15 cellular contexts compared by ENCODE assay signal in the genomic region with DNA sequence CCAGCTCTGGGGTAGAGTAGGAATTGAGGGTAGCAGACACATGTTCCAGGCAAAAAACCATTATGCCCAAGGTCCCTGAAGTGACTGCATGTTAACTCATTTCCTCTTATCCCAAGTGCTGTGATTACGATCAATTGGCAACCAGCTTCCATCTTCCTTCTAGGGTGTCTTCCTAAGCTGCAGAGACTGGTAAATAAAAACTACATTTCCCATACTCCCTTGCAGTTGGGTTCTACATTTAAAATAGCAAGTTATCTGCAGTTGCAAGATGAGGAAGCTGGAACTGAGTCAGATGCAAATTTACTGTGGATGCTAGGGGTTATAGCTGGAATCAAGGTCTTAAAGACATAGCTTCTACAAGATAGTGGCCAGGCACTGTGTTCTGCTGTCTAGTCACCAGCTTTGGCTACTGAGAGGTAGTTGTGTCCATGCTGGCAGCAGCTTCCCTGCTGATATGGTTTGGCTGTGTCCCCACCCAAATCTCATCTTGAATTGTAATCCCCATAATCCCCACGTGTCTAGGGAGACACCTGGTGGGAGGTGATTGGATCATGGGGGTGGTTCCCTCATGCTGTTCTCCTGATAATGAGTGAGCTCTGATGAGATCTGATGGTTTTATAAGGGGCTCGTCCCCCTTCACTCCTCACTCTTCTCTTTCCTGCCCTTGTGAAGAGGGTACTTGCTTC. TPM values are rescaled to one million over a fixed set of nuclear protein-coding genes. Genes with fewer than 3 reads are reported as not detected.
DNase-seq lines count a peak whose midpoint lies in the region; ATAC-seq and TF ChIP-seq lines count a peak whose summit lies in the region.
"Had no signal": no experiment of that assay in that cellular context is flagged by ENCODE, and none has a peak within 500 bp of the region (broad histone marks: within the 10 kb centered on the region; RNA-seq: fewer than 3 reads in every experiment).

No MANE protein-coding gene starts in this region.

- no peaks in the 10 kb centered on the region for H3K9me3 ChIP-seq in effector memory CD4-positive, alpha-beta T cell (ENCODE audit: control insufficient read depth, low read length)
- H3K9me3 ChIP-seq: heart left ventricle, psoas muscle, thyroid gland had no signal

- no peak overlapping the region for H3K4me3 Mint-ChIP-seq in WTC11
- H3K4me3 Mint-ChIP-seq in activated CD8-positive, alpha-beta T cell treated with anti-CD3 and anti-CD28 coated beads, Interleukin-2, amount 10 ng/mL, durations not matched to agents 7 days and 5 days, result no peak overlapping the region
- H3K4me3 Mint-ChIP-seq: activated CD4-positive, alpha-beta memory T cell treated with anti-CD3 and anti-CD28 coated beads, Interleukin-2, amount 10 ng/mL, durations not matched to agents 7 days and 5 days; T-helper 1 cell treated with Interleukin-12 subunit alpha and Interleukin-12 subunit beta and Interleukin-4 antibody, amounts not matched to agents 30 μg/mL and 1 μg/mL, for 36 hours had no signal

- no peaks in the 10 kb centered on the region for H3K27me3 ChIP-seq in foreskin keratinocyte
- no peaks in the 10 kb centered on the region for H3K27me3 ChIP-seq in effector memory CD4-positive, alpha-beta T cell (replicated peaks; ENCODE audit: control insufficient read depth, insufficient read depth, low read length, poor library complexity, severe bottlenecking)
- H3K27me3 ChIP-seq: heart left ventricle, thyroid gland had no signal

- DNase-seq in EL, result peak; percentile 58
- peak; percentile 64 for DNase-seq in MV-4-11 (lab: John Stamatoyannopoulos, UW)
- DNase-seq in WTC11 (ENCODE audit: low spot score), result no peak
- DNase-seq in foreskin keratinocyte, result peak; percentile 44 to 67
- no peak for DNase-seq in activated CD8-positive, alpha-beta T cell treated with anti-CD3 and anti-CD28 coated beads, Interleukin-2, amount 10 ng/mL, durations not matched to agents 7 days and 5 days
- DNase-seq in effector memory CD4-positive, alpha-beta T cell, result no peak
- no peak for DNase-seq in stimulated activated CD4-positive, alpha-beta T cell treated with anti-CD3 and anti-CD28 coated beads, Interleukin-4, amount 100 ng/mL, for 24 hours
- no peak for DNase-seq in stimulated activated CD4-positive, alpha-beta T cell treated with anti-CD3 and anti-CD28 coated beads, Interleukin-4, amount 100 ng/mL, for 1 hour
- DNase-seq: activated CD4-positive, alpha-beta memory T cell treated with anti-CD3 and anti-CD28 coated beads, Interleukin-2, amount 10 ng/mL, durations not matched to agents 7 days and 5 days; heart left ventricle; left cardiac atrium; NCI-H1417 treated with DMSO at 0.1 percent for 48 hours; psoas muscle; thyroid gland had no signal

- TF ChIP-seq CTCF in WTC11 (IDR thresholded peaks at IDR 0.05) (no peak), foreskin keratinocyte (conservative IDR thresholded peaks at IDR 0.05) (peak; percentile 41)

- no peak overlapping the region; the same call in 1 of the 2 replicates for H3K27ac Mint-ChIP-seq in WTC11
- H3K27ac Mint-ChIP-seq in activated CD8-positive, alpha-beta T cell treated with anti-CD3 and anti-CD28 coated beads, Interleukin-2, amount 10 ng/mL, durations not matched to agents 7 days and 5 days, result no peak overlapping the region
- H3K27ac Mint-ChIP-seq: activated CD4-positive, alpha-beta memory T cell treated with anti-CD3 and anti-CD28 coated beads, Interleukin-2, amount 10 ng/mL, durations not matched to agents 7 days and 5 days; T-helper 1 cell treated with Interleukin-12 subunit alpha and Interleukin-12 subunit beta and Interleukin-4 antibody, amounts not matched to agents 30 μg/mL and 1 μg/mL, for 36 hours had no signal

- peaks cover 23% of the 10 kb centered on the region for H3K4me1 ChIP-seq in foreskin keratinocyte
- H3K4me1 ChIP-seq in effector memory CD4-positive, alpha-beta T cell (ENCODE audit: control insufficient read depth, insufficient read depth, low read length, poor library complexity, severe bottlenecking), result no peaks in the 10 kb centered on the region
- H3K4me1 ChIP-seq: psoas muscle, thyroid gland had no signal

- H3K36me3 Mint-ChIP-seq in WTC11, result no peaks in the 10 kb centered on the region
- H3K36me3 Mint-ChIP-seq in activated CD8-positive, alpha-beta T cell treated with anti-CD3 and anti-CD28 coated beads, Interleukin-2, amount 10 ng/mL, durations not matched to agents 7 days and 5 days (ENCODE audit: low read depth), result no peaks in the 10 kb centered on the region

- CTCF ChIA-PET in WTC11 (lab: Charles Lee), result no interaction called here
- CTCF ChIA-PET in activated CD8-positive, alpha-beta T cell treated with anti-CD3 and anti-CD28 coated beads, Interleukin-2, amount 10 ng/mL, durations not matched to agents 7 days and 5 days (lab: Charles Lee), result interaction anchor here (0.9 kb wide), 1 partner anchor 339 kb away, joined by 3 read pairs; no protein-coding TSS in a partner anchor

- no peak overlapping the region for H3K4me3 ChIP-seq in effector memory CD4-positive, alpha-beta T cell (ENCODE audit: insufficient read depth, low read depth, low read length, poor library complexity, severe bottlenecking)
- H3K4me3 ChIP-seq: heart left ventricle, psoas muscle, thyroid gland had no signal

- H3K9me3 Mint-ChIP-seq in WTC11, result no peaks in the 10 kb centered on the region
- no peaks in the 10 kb centered on the region for H3K9me3 Mint-ChIP-seq in activated CD8-positive, alpha-beta T cell treated with anti-CD3 and anti-CD28 coated beads, Interleukin-2, amount 10 ng/mL, durations not matched to agents 7 days and 5 days (ENCODE audit: insufficient read depth)
- H3K9me3 Mint-ChIP-seq: activated CD4-positive, alpha-beta memory T cell treated with anti-CD3 and anti-CD28 coated beads, Interleukin-2, amount 10 ng/mL, durations not matched to agents 7 days and 5 days; T-helper 1 cell treated with Interleukin-12 subunit alpha and Interleukin-12 subunit beta and Interleukin-4 antibody, amounts not matched to agents 30 μg/mL and 1 μg/mL, for 36 hours had no signal

- peak; percentile 55 for ATAC-seq in WTC11
- peak; percentile 42 for ATAC-seq in foreskin keratinocyte
- ATAC-seq in activated CD8-positive, alpha-beta T cell treated with anti-CD3 and anti-CD28 coated beads, Interleukin-2, amount 10 ng/mL, durations not matched to agents 7 days and 5 days, result no peak
- ATAC-seq: heart left ventricle, left cardiac atrium, psoas muscle had no signal

- no peak overlapping the region for H3K27ac ChIP-seq in foreskin keratinocyte
- H3K27ac ChIP-seq in effector memory CD4-positive, alpha-beta T cell (ENCODE audit: insufficient read depth, low read length, poor library complexity, severe bottlenecking), result no peak overlapping the region
- H3K27ac ChIP-seq: heart left ventricle, psoas muscle, thyroid gland had no signal

- no peaks in the 10 kb centered on the region for H3K36me3 ChIP-seq in effector memory CD4-positive, alpha-beta T cell (ENCODE audit: control insufficient read depth, insufficient read depth, low read length)
- H3K36me3 ChIP-seq: heart left ventricle, thyroid gland had no signal

- H3K4me1 Mint-ChIP-seq in WTC11, result no peaks in the 10 kb centered on the region
- no peaks in the 10 kb centered on the region for H3K4me1 Mint-ChIP-seq in activated CD8-positive, alpha-beta T cell treated with anti-CD3 and anti-CD28 coated beads, Interleukin-2, amount 10 ng/mL, durations not matched to agents 7 days and 5 days (ENCODE audit: low read depth)

- POLR2A ChIA-PET in WTC11 (lab: Charles Lee), result no interaction called here
- POLR2A ChIA-PET in activated CD8-positive, alpha-beta T cell treated with anti-CD3 and anti-CD28 coated beads, Interleukin-2, amount 10 ng/mL, durations not matched to agents 7 days and 5 days (lab: Charles Lee), result no interaction called here

- H3K27me3 Mint-ChIP-seq in WTC11 (ENCODE audit: low read depth), result no peaks in the 10 kb centered on the region
- no peaks in the 10 kb centered on the region for H3K27me3 Mint-ChIP-seq in activated CD8-positive, alpha-beta T cell treated with anti-CD3 and anti-CD28 coated beads, Interleukin-2, amount 10 ng/mL, durations not matched to agents 7 days and 5 days (ENCODE audit: low read depth)
- H3K27me3 Mint-ChIP-seq: activated CD4-positive, alpha-beta memory T cell treated with anti-CD3 and anti-CD28 coated beads, Interleukin-2, amount 10 ng/mL, durations not matched to agents 7 days and 5 days had no signal

TF ChIP-seq in WTC11, 78 proteins besides CTCF, POLR2A, EP300 and RAD21:
- no peak for TF ChIP-seq NFE2L1 (CRISPR knock-in tag; IDR thresholded peaks at IDR 0.05)
- TF ChIP-seq, protein P1, sequence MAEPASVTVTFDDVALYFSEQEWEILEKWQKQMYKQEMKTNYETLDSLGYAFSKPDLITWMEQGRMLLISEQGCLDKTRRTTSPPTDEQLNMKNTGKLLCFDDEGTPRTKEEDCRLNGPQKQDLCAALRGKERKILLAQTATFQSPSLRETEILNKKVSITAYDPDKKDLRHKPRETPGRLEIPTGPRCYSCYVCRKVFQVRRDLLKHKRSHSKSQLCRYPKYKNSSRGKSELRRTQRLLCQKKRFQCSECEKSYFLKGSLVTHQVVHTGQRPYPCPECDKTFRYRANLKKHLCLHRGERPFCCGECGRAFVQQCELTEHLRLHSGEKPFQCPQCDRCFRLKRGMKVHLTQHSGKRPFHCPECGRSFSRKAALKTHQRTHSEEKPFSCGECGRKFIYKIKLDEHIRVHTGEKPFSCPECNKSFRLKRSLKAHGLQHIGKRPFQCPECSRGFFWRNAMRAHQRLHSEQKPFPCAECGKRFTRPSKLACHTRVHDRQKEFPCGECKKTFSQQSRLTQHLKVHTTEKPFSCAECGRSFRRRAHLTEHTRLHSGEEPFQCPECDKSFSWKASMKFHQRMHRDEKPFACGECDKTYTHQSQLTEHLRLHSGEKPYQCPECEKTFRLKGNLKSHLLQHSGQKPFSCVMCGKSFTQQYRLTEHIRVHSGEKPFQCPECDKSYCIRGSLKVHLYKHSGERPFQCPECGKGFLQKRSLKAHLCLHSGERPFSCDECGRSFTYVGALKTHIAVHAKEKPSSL (CRISPR knock-in tag; conservative IDR thresholded peaks at IDR 0.05), result no peak
- no peak for TF ChIP-seq ETV6 (CRISPR knock-in tag; IDR thresholded peaks at IDR 0.05)
- TF ChIP-seq MXD4 (CRISPR knock-in tag; IDR thresholded peaks at IDR 0.05; ENCODE audit: borderline replicate concordance), result no peak
- TF ChIP-seq FOXJ3 (CRISPR knock-in tag; IDR thresholded peaks at IDR 0.05; ENCODE audit: borderline replicate concordance), result no peak

RNA-seq across cellular contexts. Expression of a gene that starts 51.3 kb away (rescaled TPM):
- total RNA-seq in WTC11 (2021) (3.3 to 5.2 TPM (median 3.7 TPM) in 3 replicates), foreskin keratinocyte (4.0 and 4.5 TPM in 2 replicates)
- 1.2 and 1.3 TPM in 2 replicates for polyA plus RNA-seq in foreskin keratinocyte
- 1 to 10 TPM in 1 of 2 experiments, under 1 TPM in 1; 0.81 to 1.3 TPM for total RNA-seq in activated CD8-positive, alpha-beta T cell treated with anti-CD3 and anti-CD28 coated beads, Interleukin-2, amount 10 ng/mL, durations not matched to agents 7 days and 5 days

Comparison
In these comparisons a context has a peak if more than half of its experiments do, and no peak if none do; other contexts are left out.
1. DNase-seq: peak in EL (single experiment), MV-4-11 (single experiment) and foreskin keratinocyte (2 of 2); none in WTC11 (single experiment), activated CD8-positive, alpha-beta T cell treated with anti-CD3 and anti-CD28 coated beads, Interleukin-2, amount 10 ng/mL, durations not matched to agents 7 days and 5 days (single experiment), effector memory CD4-positive, alpha-beta T cell (0 of 3), stimulated activated CD4-positive, alpha-beta T cell treated with anti-CD3 and anti-CD28 coated beads, Interleukin-4, amount 100 ng/mL, for 24 hours (single experiment) and stimulated activated CD4-positive, alpha-beta T cell treated with anti-CD3 and anti-CD28 coated beads, Interleukin-4, amount 100 ng/mL, for 1 hour (single experiment).